In the genomic region with DNA sequence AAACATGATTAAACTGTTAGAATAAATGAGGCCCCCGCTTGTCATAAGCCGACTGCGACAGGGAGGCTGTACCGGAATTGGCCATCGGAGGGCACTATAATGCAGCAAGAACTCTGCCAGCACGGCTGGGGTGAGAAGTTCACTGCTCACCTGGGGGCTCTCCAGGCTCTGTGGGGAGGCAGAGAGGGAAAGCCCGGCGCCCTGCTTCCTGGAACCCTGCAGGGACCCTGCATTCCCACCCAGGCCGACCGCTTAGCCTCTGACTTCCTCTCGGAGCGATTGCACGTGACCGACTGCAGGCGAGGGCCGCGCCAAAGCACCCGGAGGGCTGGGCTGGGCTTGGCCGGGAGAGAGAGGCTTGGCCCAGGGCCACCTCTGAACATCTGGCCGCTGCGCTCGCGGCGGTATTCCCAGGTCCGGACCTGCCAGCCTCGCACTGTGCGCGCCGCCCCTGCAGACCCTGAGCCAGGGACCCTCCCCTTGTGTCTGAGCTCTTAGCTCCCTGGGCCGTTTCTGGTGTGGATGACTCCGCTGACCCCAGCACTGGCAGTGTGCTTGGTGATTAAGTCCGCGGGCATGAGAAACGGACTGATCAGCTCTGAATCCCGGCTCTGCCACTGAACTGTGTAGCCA, we compare ENCODE assay signal across 8 cellular contexts. TPM values are rescaled to one million over a fixed set of nuclear protein-coding genes. Genes with fewer than 3 reads are reported as not detected.
DNase-seq lines count a peak whose midpoint lies in the region; ATAC-seq and TF ChIP-seq lines count a peak whose summit lies in the region.

No MANE protein-coding gene starts in this region.

- H3K9me3 ChIP-seq in WERI-Rb-1 (ENCODE audit: severe bottlenecking) = no peaks in the 10 kb centered on the region
- H3K9me3 ChIP-seq in mammary epithelial cell (replicated peaks; ENCODE audit: insufficient read depth, low read length) = no peaks in the 10 kb centered on the region

- POLR2A ChIA-PET in AG04449 (lab: Yijun Ruan, JAX) = no interaction called here

- H3K4me2 ChIP-seq in mammary epithelial cell (ENCODE audit: insufficient read depth, low read depth, low read length) = peak overlapping the region; percentile 97

- BruUV-seq in mammary epithelial cell (replicated peaks; lab: Mats Ljungman, UMichigan) = no TSS peak

- H3K27ac ChIP-seq in WERI-Rb-1 = peak overlapping the region; percentile 42; the same call in 1 of the 2 replicates
- no peak overlapping the region for H3K27ac ChIP-seq in mammary epithelial cell (ENCODE audit: insufficient read depth, low read depth, low read length)

- peak overlapping the region; percentile 60 for H3K4me3 ChIP-seq in AG04449 (ENCODE audit: low read depth, low read length)
- peak overlapping the region; percentile 53 for H3K4me3 ChIP-seq in WERI-Rb-1 (ENCODE audit: low read depth, low read length)
- peak overlapping the region; percentile 32 to 56 (median 49) for H3K4me3 ChIP-seq in mammary epithelial cell (replicated peaks in 1 of 3; ENCODE audit: insufficient read depth in 1 of 3, low read depth in 2 of 3, low read length in 3 of 3)

- intact Hi-C loops in mammary epithelial cell (cut with micrococcal nuclease) = loop anchor here (1.0 to 10.0 kb wide), 4 partner anchors 27 to 292 kb away; a partner anchor contains a TSS

- ATAC-seq in GM18868 (IDR thresholded peaks at IDR 0.05; ENCODE audit: unreplicated experiment) (peak; percentile 90), HG03108 (IDR thresholded peaks at IDR 0.05; ENCODE audit: unreplicated experiment) (peak; percentile 80)

- no peaks in the 10 kb centered on the region for H3K79me2 ChIP-seq in mammary epithelial cell (ENCODE audit: insufficient read depth, low read length)

- H4K20me1 ChIP-seq in mammary epithelial cell (ENCODE audit: insufficient read depth, low read length) = no peaks in the 10 kb centered on the region

- DNase-seq in AG04449 (ENCODE audit: low read depth, low spot score) (no peak), NCI-H2171 treated with DMSO at 0.1 percent for 48 hours (lab: John Stamatoyannopoulos, UW) (peak; percentile 97), WERI-Rb-1 (peak; percentile 83), mammary epithelial cell (peak; percentile 72), inferior parietal cortex (ENCODE audit: extremely low spot score) (peak; percentile 77)
- DNase-seq in stimulated activated CD4-positive, alpha-beta T cell treated with anti-CD3 and anti-CD28 coated beads, Interleukin-12 subunit alpha, Interleukin-12 subunit beta, amount 100 ng/mL, for 24 hours (ENCODE audit: low read depth in 2 of 2) = peak; percentile 66 to 82

- CTCF ChIA-PET in AG04449 (lab: Yijun Ruan, JAX) = interaction anchor here (0.9 to 8.8 kb wide), 11 partner anchors 9 to 1016 kb away, joined by 3 to 80 read pairs (median 7); a partner anchor contains a TSS
- CTCF ChIA-PET in mammary epithelial cell (lab: Charles Lee; ENCODE audit: low non-redundant PET) = interaction anchor here (0.6 to 1.1 kb wide), 2 partner anchors 9 to 27 kb away, joined by 3 to 10 read pairs; no protein-coding TSS in a partner anchor

- no peak overlapping the region for H3K9ac ChIP-seq in mammary epithelial cell (ENCODE audit: insufficient read depth, low read length)

- H3K27me3 ChIP-seq in WERI-Rb-1 (ENCODE audit: insufficient read depth, low read depth, severe bottlenecking) (no peaks in the 10 kb centered on the region), mammary epithelial cell (ENCODE audit: insufficient read depth, low read length) (no peaks in the 10 kb centered on the region)

- H3K36me3 ChIP-seq in WERI-Rb-1 (no peaks in the 10 kb centered on the region), mammary epithelial cell (ENCODE audit: insufficient read depth, low read length) (no peaks in the 10 kb centered on the region)

- in situ Hi-C loops in mammary epithelial cell (cut with MboI; ENCODE audit: low sequenced_read_pairs in 2 of 2) = no loop called here

- peak; percentile 87 for TF ChIP-seq CTCF in AG04449 (IDR thresholded peaks at IDR 0.05; ENCODE audit: insufficient read depth, low read length, missing control alignments)
- peak; percentile 85 for TF ChIP-seq CTCF in WERI-Rb-1 (IDR thresholded peaks at IDR 0.05; ENCODE audit: low read depth, low read length)
- TF ChIP-seq CTCF in mammary epithelial cell (conservative IDR thresholded peaks at IDR 0.05 in 1 of 2, IDR thresholded peaks at IDR 0.05 in 1 of 2; ENCODE audit: extremely low read depth in 1 of 2, insufficient read depth in 1 of 2, low read depth in 1 of 2, low read length in 2 of 2) = peak; percentile 93 to 94

- under 1% methylated on average over 15 of the region's 35 CpGs for WGBS in mammary epithelial cell (ENCODE audit: low coverage, missing lambda C conversion rate)

- H2AFZ ChIP-seq in mammary epithelial cell (ENCODE audit: low read depth, low read length) = peak overlapping the region; percentile 88

- dilution Hi-C loops in mammary epithelial cell (cut with HindIII; ENCODE audit: low sequenced_read_pairs) = no loop called here

- H3K4me1 ChIP-seq in mammary epithelial cell (ENCODE audit: insufficient read depth, low read length) = peaks cover 5% of the 10 kb centered on the region

RNA-seq across cellular contexts. Expression of a gene that starts 26.2 kb away (rescaled TPM):
- total RNA-seq in mammary epithelial cell = not detected
- polyA plus RNA-seq in mammary epithelial cell = not detected
- not detected for polyA minus RNA-seq in mammary epithelial cell
